Comparison of ENCODE assay signal across 10 cellular contexts in the genomic region with DNA sequence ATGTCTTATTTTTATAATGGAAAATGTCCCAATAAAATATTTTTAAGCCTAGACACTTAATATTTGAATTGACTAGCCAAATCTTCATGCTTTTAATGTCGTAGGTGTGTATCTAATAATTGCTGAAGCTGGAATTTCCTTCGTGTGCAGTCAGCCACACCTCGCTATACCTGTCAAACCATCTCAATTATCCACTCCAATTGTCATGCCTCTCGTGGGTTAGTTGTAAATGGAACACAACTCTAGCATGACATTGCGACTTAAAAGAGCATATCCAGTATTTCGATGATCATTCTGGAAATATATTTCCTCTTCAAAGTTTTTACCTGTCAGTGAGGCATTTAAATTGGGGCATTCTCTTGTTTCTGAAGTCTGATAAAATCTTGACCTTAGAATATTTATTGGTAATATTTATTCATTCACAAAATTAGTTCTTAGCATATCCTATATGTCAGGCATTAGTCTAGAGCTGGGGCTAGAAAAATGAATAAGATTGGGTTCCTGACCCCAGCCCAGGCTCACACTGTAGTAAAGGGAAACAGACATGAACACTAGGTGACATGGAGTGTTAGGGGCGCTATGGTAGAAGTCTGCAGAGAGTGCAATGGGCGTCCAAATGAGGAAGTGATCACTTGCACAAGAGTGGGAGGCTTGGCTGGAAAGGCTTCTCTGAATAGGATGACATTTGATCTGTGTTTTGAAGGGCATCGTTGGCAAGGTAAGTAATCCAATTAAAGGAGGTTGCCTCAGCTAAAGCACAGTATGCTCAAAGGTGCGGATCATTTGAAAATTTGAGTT. TPM values are rescaled to one million over a fixed set of nuclear protein-coding genes. Genes with fewer than 3 reads are reported as not detected.
DNase-seq lines count a peak whose midpoint lies in the region; ATAC-seq, FAIRE-seq and TF ChIP-seq lines count a peak whose summit lies in the region.
"Had no signal": no experiment of that assay in that cellular context is flagged by ENCODE, and none has a peak within 500 bp of the region (broad histone marks: within the 10 kb centered on the region; RNA-seq: fewer than 3 reads in every experiment).

No MANE protein-coding gene starts in this region.

- no peaks in the 10 kb centered on the region for H3K36me3 ChIP-seq in WERI-Rb-1
- no peaks in the 10 kb centered on the region for H3K36me3 ChIP-seq in Peyer's patch

- H3K27ac ChIP-seq in WERI-Rb-1 (no peak overlapping the region), Peyer's patch (no peak overlapping the region)

- DNase-seq in NB4 (ENCODE audit: low read depth) (peak; percentile 90), WERI-Rb-1 (peak; percentile 16), Peyer's patch (no peak), D721Med (ENCODE audit: insufficient read length, low spot score) (no peak), EL (no peak), T-helper 1 cell (no peak)

- no peaks in the 10 kb centered on the region for H3K4me1 ChIP-seq in Peyer's patch

- ATAC-seq in GM18498 (IDR thresholded peaks at IDR 0.05; ENCODE audit: unreplicated experiment) (peak; percentile 89), GM21825 (IDR thresholded peaks at IDR 0.05; ENCODE audit: unreplicated experiment) (peak; percentile 73)

- H3K9me3 ChIP-seq in WERI-Rb-1 (ENCODE audit: severe bottlenecking) = no peaks in the 10 kb centered on the region
- no peaks in the 10 kb centered on the region for H3K9me3 ChIP-seq in Peyer's patch

- H3K4me3 ChIP-seq in NB4 (ENCODE audit: low read depth, low read length) = no peak overlapping the region
- H3K4me3 ChIP-seq in WERI-Rb-1 (ENCODE audit: low read depth, low read length) = no peak overlapping the region
- H3K4me3 ChIP-seq in Peyer's patch = no peak overlapping the region

- no peaks in the 10 kb centered on the region for H3K27me3 ChIP-seq in WERI-Rb-1 (ENCODE audit: insufficient read depth, low read depth, severe bottlenecking)
- H3K27me3 ChIP-seq in Peyer's patch = no peaks in the 10 kb centered on the region

- TF ChIP-seq CTCF in NB4 (IDR thresholded peaks at IDR 0.05; ENCODE audit: low read depth, low read length) (peak; percentile 28), WERI-Rb-1 (IDR thresholded peaks at IDR 0.05; ENCODE audit: low read depth, low read length) (no peak), Peyer's patch (IDR thresholded peaks at IDR 0.05) (no peak), D721Med (IDR thresholded peaks at IDR 0.05; ENCODE audit: insufficient read depth, missing control alignments) (no peak)

- FAIRE-seq in D721Med (lab: Jason Lieb, UNC) = no peak
- FAIRE-seq: bronchial epithelial cell had no signal

- TF ChIP-seq POLR2A in NB4 (IDR thresholded peaks at IDR 0.05; ENCODE audit: extremely low read depth, insufficient read length) (no peak), Peyer's patch (IDR thresholded peaks at IDR 0.05) (no peak)

RNA-seq across cellular contexts. Expression of a gene that starts 11.0 kb away (rescaled TPM):
- total RNA-seq in Peyer's patch = not detected
- total RNA-seq: activated CD8-positive, alpha-beta memory T cell treated with anti-CD3 and anti-CD28 coated beads for 36 hours; bronchial epithelial cell had no signal

RNA-seq across cellular contexts. Expression of a gene that starts 52.2 kb away (rescaled TPM):
- total RNA-seq in Peyer's patch = 10 to 100 TPM in 1 of 4 donors, 1 to 10 TPM in 3; 5.4 to 13.2 (median 7.4) TPM

Comparison
In these comparisons a context has a peak if more than half of its experiments do, and no peak if none do; other contexts are left out.
1. DNase-seq: peak in NB4 (single experiment) and WERI-Rb-1 (single experiment); none in Peyer's patch (0 of 3), D721Med (single experiment), EL (single experiment) and T-helper 1 cell (0 of 5).